Comparison of ENCODE assay signal across 1 cellular context in the genomic region with DNA sequence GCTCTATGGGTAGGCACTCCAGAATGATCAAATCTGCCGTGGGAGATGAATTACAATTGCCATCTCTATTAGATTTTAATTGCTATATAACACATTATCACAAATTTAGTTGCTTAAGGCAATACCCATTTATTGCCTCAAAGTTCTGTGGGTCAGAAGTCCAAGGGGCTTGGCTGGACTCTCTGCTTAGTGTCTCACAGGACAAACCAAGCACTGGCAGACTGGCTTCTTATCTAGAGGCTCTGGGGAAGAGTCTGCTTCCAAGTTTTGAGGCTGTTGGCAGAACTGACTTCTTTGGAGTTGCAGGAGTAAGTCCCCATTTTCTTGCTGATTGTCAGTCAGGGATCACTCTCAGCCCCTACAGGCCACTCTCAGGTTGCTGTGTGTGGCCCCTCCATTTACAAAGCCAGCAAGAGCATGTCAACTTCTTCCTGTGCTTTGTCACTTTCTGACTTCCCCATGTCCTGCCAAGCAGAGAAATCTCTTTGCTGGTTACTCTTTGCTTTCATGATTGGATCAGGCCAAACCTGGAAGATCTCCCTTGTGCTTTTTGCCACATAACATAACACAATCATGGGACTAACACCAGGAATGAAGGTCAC.
TF ChIP-seq lines count a peak whose summit lies in the region.

No MANE protein-coding gene starts in this region.

TF ChIP-seq in GM23338, 12 proteins besides CTCF, POLR2A, EP300 and RAD21 (continued from another document):
- TF ChIP-seq, protein P1, sequence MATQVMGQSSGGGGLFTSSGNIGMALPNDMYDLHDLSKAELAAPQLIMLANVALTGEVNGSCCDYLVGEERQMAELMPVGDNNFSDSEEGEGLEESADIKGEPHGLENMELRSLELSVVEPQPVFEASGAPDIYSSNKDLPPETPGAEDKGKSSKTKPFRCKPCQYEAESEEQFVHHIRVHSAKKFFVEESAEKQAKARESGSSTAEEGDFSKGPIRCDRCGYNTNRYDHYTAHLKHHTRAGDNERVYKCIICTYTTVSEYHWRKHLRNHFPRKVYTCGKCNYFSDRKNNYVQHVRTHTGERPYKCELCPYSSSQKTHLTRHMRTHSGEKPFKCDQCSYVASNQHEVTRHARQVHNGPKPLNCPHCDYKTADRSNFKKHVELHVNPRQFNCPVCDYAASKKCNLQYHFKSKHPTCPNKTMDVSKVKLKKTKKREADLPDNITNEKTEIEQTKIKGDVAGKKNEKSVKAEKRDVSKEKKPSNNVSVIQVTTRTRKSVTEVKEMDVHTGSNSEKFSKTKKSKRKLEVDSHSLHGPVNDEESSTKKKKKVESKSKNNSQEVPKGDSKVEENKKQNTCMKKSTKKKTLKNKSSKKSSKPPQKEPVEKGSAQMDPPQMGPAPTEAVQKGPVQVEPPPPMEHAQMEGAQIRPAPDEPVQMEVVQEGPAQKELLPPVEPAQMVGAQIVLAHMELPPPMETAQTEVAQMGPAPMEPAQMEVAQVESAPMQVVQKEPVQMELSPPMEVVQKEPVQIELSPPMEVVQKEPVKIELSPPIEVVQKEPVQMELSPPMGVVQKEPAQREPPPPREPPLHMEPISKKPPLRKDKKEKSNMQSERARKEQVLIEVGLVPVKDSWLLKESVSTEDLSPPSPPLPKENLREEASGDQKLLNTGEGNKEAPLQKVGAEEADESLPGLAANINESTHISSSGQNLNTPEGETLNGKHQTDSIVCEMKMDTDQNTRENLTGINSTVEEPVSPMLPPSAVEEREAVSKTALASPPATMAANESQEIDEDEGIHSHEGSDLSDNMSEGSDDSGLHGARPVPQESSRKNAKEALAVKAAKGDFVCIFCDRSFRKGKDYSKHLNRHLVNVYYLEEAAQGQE (IDR thresholded peaks at IDR 0.05; ENCODE audit: unreplicated experiment): no peak
